Comparison of ENCODE assay signal across 8 cellular contexts in genomic region chr11:128890543-128891409, GRCh38. TPM values are rescaled to one million over a fixed set of nuclear protein-coding genes. Genes with fewer than 3 reads are reported as not detected.
DNase-seq lines count a peak whose midpoint lies in the region; ATAC-seq, FAIRE-seq and TF ChIP-seq lines count a peak whose summit lies in the region.

Gene KCNJ5, plus strand, starts transcription at chr11:128891356. Its CDS starts 19,918 bp downstream, at chr11:128911274.

- H3K9me3 ChIP-seq in CD4-positive, CD25-positive, alpha-beta regulatory T cell (ENCODE audit: control insufficient read depth in 2 of 2, low read length in 2 of 2) = no peaks in the 10 kb centered on the region
- no peaks in the 10 kb centered on the region for H3K9me3 ChIP-seq in kidney (ENCODE audit: control insufficient read depth in 1 of 2, low read length in 2 of 2)

- peaks cover 24% of the 10 kb centered on the region for H3K27me3 ChIP-seq in CD4-positive, CD25-positive, alpha-beta regulatory T cell (ENCODE audit: control insufficient read depth, insufficient read depth, low read length)

- H3K27ac Mint-ChIP-seq in CD4-positive, CD25-positive, alpha-beta regulatory T cell = peak within 1 kb of the TSS in 1 of 3 donors; percentile 20
- H3K27ac Mint-ChIP-seq in brain = peak within 1 kb of the TSS in 4 of 5 experiments; percentile 41 to 79 (median 74)
- no peak within 1 kb of the TSS for H3K27ac Mint-ChIP-seq in stimulated activated naive CD8-positive, alpha-beta T cell treated with anti-CD3 and anti-CD28 coated beads, Interleukin-15, amount 100 ng/mL, for 72 hours

- peaks cover 5% of the 10 kb centered on the region for H3K36me3 Mint-ChIP-seq in CD4-positive, CD25-positive, alpha-beta regulatory T cell
- no peaks in the 10 kb centered on the region for H3K36me3 Mint-ChIP-seq in brain

- peaks cover 0 to 2% (median 0%) of the 10 kb centered on the region in 7 donors for H3K9me3 Mint-ChIP-seq in CD4-positive, CD25-positive, alpha-beta regulatory T cell
- H3K9me3 Mint-ChIP-seq in brain = no peaks in the 10 kb centered on the region
- H3K9me3 Mint-ChIP-seq in stimulated activated naive CD8-positive, alpha-beta T cell treated with anti-CD3 and anti-CD28 coated beads, Interleukin-15, amount 100 ng/mL, for 72 hours = no peaks in the 10 kb centered on the region

- peak within 1 kb of the TSS in 1 of 2 donors; percentile 35 for H3K9ac ChIP-seq in kidney (ENCODE audit: low read length in 2 of 2)

- DNase-seq in CD4-positive, CD25-positive, alpha-beta regulatory T cell = peak in 1 of 3 donors; percentile 9
- DNase-seq in NCI-H146 (lab: John Stamatoyannopoulos, UW) (peak; percentile 60), kidney (peak; percentile 83), A172 (ENCODE audit: low spot score) (no peak), NOMO-1 treated with dmso at 0.1 percent for 144 hours (lab: John Stamatoyannopoulos, UW; ENCODE audit: unreplicated experiment) (no peak)
- DNase-seq in stimulated activated naive CD8-positive, alpha-beta T cell treated with anti-CD3 and anti-CD28 coated beads, Interleukin-15, amount 100 ng/mL, for 72 hours = no peak

- ATAC-seq in CD4-positive, CD25-positive, alpha-beta regulatory T cell (ENCODE audit: low read depth in 2 of 2) = peak in 1 of 2 donors; percentile 40
- ATAC-seq in stimulated activated naive CD8-positive, alpha-beta T cell treated with anti-CD3 and anti-CD28 coated beads, Interleukin-15, amount 100 ng/mL, for 72 hours = peak; percentile 48
- no peak for ATAC-seq in GM18502 (IDR thresholded peaks at IDR 0.05; ENCODE audit: poor library complexity, unreplicated experiment)

- intact Hi-C loops in kidney (cut with DNase I) = no loop called here

- H3K27me3 Mint-ChIP-seq in CD4-positive, CD25-positive, alpha-beta regulatory T cell = peaks cover 75% of the 10 kb centered on the region
- H3K27me3 Mint-ChIP-seq in brain = peaks cover 23% of the 10 kb centered on the region
- peaks cover 79% of the 10 kb centered on the region for H3K27me3 Mint-ChIP-seq in stimulated activated naive CD8-positive, alpha-beta T cell treated with anti-CD3 and anti-CD28 coated beads, Interleukin-15, amount 100 ng/mL, for 72 hours

- peaks cover 9% of the 10 kb centered on the region for H3K4me1 ChIP-seq in CD4-positive, CD25-positive, alpha-beta regulatory T cell (ENCODE audit: control insufficient read depth, insufficient read depth, low read length, poor library complexity, severe bottlenecking)
- peaks cover 6 to 11% of the 10 kb centered on the region in 2 donors for H3K4me1 ChIP-seq in kidney (ENCODE audit: control insufficient read depth in 1 of 2, insufficient read depth in 1 of 2, low read depth in 1 of 2, low read length in 2 of 2)

- peak within 1 kb of the TSS in 3 of 4 donors; percentile 15 to 77 (median 70) for H3K4me3 Mint-ChIP-seq in CD4-positive, CD25-positive, alpha-beta regulatory T cell
- H3K4me3 Mint-ChIP-seq in brain = peak within 1 kb of the TSS; percentile 84 to 95 (median 89)
- H3K4me3 Mint-ChIP-seq in stimulated activated naive CD8-positive, alpha-beta T cell treated with anti-CD3 and anti-CD28 coated beads, Interleukin-15, amount 100 ng/mL, for 72 hours = peak within 1 kb of the TSS; percentile 77 to 79

- peaks cover 0 to 12% (median 6%) of the 10 kb centered on the region in 4 donors for H3K4me1 Mint-ChIP-seq in CD4-positive, CD25-positive, alpha-beta regulatory T cell
- H3K4me1 Mint-ChIP-seq in brain = peaks cover 56% of the 10 kb centered on the region
- peaks cover 29% of the 10 kb centered on the region for H3K4me1 Mint-ChIP-seq in stimulated activated naive CD8-positive, alpha-beta T cell treated with anti-CD3 and anti-CD28 coated beads, Interleukin-15, amount 100 ng/mL, for 72 hours

- TF ChIP-seq CTCF in brain (conservative IDR thresholded peaks at IDR 0.05) (no peak), kidney (IDR thresholded peaks at IDR 0.05; ENCODE audit: borderline replicate concordance, extremely low read depth, insufficient read depth) (no peak)

- no peaks in the 10 kb centered on the region for H3K36me3 ChIP-seq in CD4-positive, CD25-positive, alpha-beta regulatory T cell (ENCODE audit: control insufficient read depth, insufficient read depth, low read length)
- H3K36me3 ChIP-seq in kidney (ENCODE audit: control insufficient read depth in 1 of 2, insufficient read depth in 2 of 2, low read length in 2 of 2) = no peaks in the 10 kb centered on the region

- no peak for FAIRE-seq in kidney (lab: Jason Lieb, UNC)

- no peak within 1 kb of the TSS for H3K27ac ChIP-seq in CD4-positive, CD25-positive, alpha-beta regulatory T cell (ENCODE audit: insufficient read depth, low read length, poor library complexity, severe bottlenecking)
- H3K27ac ChIP-seq in kidney (ENCODE audit: low read depth in 2 of 2, low read length in 2 of 2) = peak within 1 kb of the TSS; percentile 10 to 18

- no peak within 1 kb of the TSS for H3K4me3 ChIP-seq in CD4-positive, CD25-positive, alpha-beta regulatory T cell (ENCODE audit: low read depth, low read length)
- peak within 1 kb of the TSS; percentile 43 to 57 for H3K4me3 ChIP-seq in kidney (ENCODE audit: low read length in 2 of 2)

RNA-seq across cellular contexts. Expression of gene KCNJ5, which starts in this region (rescaled TPM):
- total RNA-seq in CD4-positive, CD25-positive, alpha-beta regulatory T cell = not detected
- polyA plus RNA-seq in CD4-positive, CD25-positive, alpha-beta regulatory T cell = not detected
- polyA plus RNA-seq in brain (ENCODE audit: insufficient read depth, low read depth, low replicate concordance) = 1.3 TPM
- 6.5 TPM for total RNA-seq in kidney
- polyA plus RNA-seq in kidney (ENCODE audit: insufficient read depth, low read depth, low replicate concordance) = 5.7 TPM
- total RNA-seq in A172 (2014; rRNA removed; shearing (Covaris generic)) = 0.21 and 0.46 TPM in 2 replicates

Comparison
In these comparisons a context has a peak if more than half of its experiments do, and no peak if none do; other contexts are left out.
1. DNase-seq: peak in NCI-H146 (single experiment) and kidney (single experiment); none in stimulated activated naive CD8-positive, alpha-beta T cell treated with anti-CD3 and anti-CD28 coated beads, Interleukin-15, amount 100 ng/mL, for 72 hours (0 of 2), A172 (single experiment) and NOMO-1 treated with dmso at 0.1 percent for 144 hours (single experiment).
2. H3K27ac Mint-ChIP-seq: peak in brain (4 of 5); none in stimulated activated naive CD8-positive, alpha-beta T cell treated with anti-CD3 and anti-CD28 coated beads, Interleukin-15, amount 100 ng/mL, for 72 hours (0 of 2).
3. Peak in every context shown above with its lines, with median percentiles within 50 percentile points of each other: H3K4me3 Mint-ChIP-seq.